ENCODE assay signal across 9 cellular contexts in the genomic region with DNA sequence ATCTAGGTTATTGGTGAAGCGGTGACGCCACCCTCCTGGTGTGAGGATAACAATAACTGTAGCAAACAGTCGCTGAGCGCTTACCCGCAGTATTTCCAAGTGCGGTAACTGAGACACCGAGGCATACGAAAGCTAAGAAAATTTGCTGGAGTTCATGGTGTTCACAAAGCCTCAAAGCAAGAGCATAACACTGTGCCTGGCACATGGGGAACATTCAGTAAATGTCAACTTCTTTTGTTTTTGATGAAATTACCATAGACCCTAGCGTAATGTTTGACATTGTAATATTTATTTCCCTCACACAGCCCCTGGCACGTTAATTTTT. TPM values are rescaled to one million over a fixed set of nuclear protein-coding genes. Genes with fewer than 3 reads are reported as not detected.
A peak's percentile ranks its signal among the peaks of the same experiment; 100 is the strongest.
DNase-seq lines count a peak whose midpoint lies in the region; ATAC-seq and TF ChIP-seq lines count a peak whose summit lies in the region.
"Had no signal": no experiment of that assay in that cellular context is flagged by ENCODE, and none has a peak within 500 bp of the region (broad histone marks: within the 10 kb centered on the region; RNA-seq: fewer than 3 reads in every experiment).

No MANE protein-coding gene starts in this region.

- DNase-seq in CD8-positive, alpha-beta memory T cell = no peak
- DNase-seq in Panc1 (ENCODE audit: low read depth, low spot score) (no peak), epithelial cell of prostate (ENCODE audit: low read depth, low spot score) (no peak), osteoblast (ENCODE audit: insufficient read length, low spot score, missing footprints) (no peak), NOMO-1 (lab: John Stamatoyannopoulos, UW; ENCODE audit: unreplicated experiment in 2 of 2) (no peak), head of caudate nucleus (no peak), GM13976 (ENCODE audit: low spot score) (no peak)

- peak overlapping the region; percentile 81 to 94 (median 90) for H3K4me3 Mint-ChIP-seq in CD8-positive, alpha-beta memory T cell

- H2AFZ ChIP-seq in osteoblast (ENCODE audit: low read length) = peak overlapping the region; percentile 99

- H3K27me3 Mint-ChIP-seq in CD8-positive, alpha-beta memory T cell = no peaks in the 10 kb centered on the region

- H3K79me2 ChIP-seq in osteoblast (ENCODE audit: insufficient read depth, low read length) = peaks cover 8% of the 10 kb centered on the region

- CTCF ChIA-PET in CD8-positive, alpha-beta memory T cell (lab: Charles Lee) = interaction anchor here (1.0 kb wide), 1 partner anchor 210 kb away, joined by 3 read pairs; no protein-coding TSS in a partner anchor
- CTCF ChIA-PET in Panc1 (lab: Charles Lee) = interaction anchor here (0.6 kb wide), 1 partner anchor 677 kb away, joined by 12 read pairs; no protein-coding TSS in a partner anchor

- peak overlapping the region; percentile 98 for H3K4me3 ChIP-seq in CD8-positive, alpha-beta memory T cell (ENCODE audit: low read length)
- H3K4me3 ChIP-seq in Panc1 (ENCODE audit: low read depth in 2 of 2, low read length in 2 of 2) (peak overlapping the region; percentile 65 to 71), osteoblast (ENCODE audit: insufficient read depth, low read length) (peak overlapping the region; percentile 89)

- H3K9me3 Mint-ChIP-seq in CD8-positive, alpha-beta memory T cell = no peaks in the 10 kb centered on the region

- no peak for TF ChIP-seq CTCF in Panc1 (IDR thresholded peaks at IDR 0.05)
- TF ChIP-seq CTCF in osteoblast (IDR thresholded peaks at IDR 0.05; ENCODE audit: extremely low read depth, low read depth, low read length) = no peak
- no peak for TF ChIP-seq CTCF in GM13976 (IDR thresholded peaks at IDR 0.05; ENCODE audit: borderline replicate concordance, control extremely low read depth, extremely low read depth, insufficient read depth, missing control alignments)

- POLR2A ChIA-PET in CD8-positive, alpha-beta memory T cell (lab: Charles Lee) = no interaction called here
- POLR2A ChIA-PET in Panc1 (lab: Charles Lee) = interaction anchor here (0.6 kb wide), 1 partner anchor 229 kb away, joined by 3 read pairs; no protein-coding TSS in a partner anchor

- H3K27ac ChIP-seq in CD8-positive, alpha-beta memory T cell (ENCODE audit: low read depth, low read length) = peak overlapping the region; percentile 91
- H3K27ac ChIP-seq in Panc1 (ENCODE audit: low read length) (peak overlapping the region; percentile 99), epithelial cell of prostate (peak overlapping the region; percentile 64), osteoblast (ENCODE audit: low read depth, low read length) (peak overlapping the region; percentile 92)

- H3K4me2 ChIP-seq in osteoblast (ENCODE audit: insufficient read depth, low read length) = peak overlapping the region; percentile 98

- H3K36me3 ChIP-seq in CD8-positive, alpha-beta memory T cell (ENCODE audit: insufficient read depth, low read length) = no peaks in the 10 kb centered on the region
- H3K36me3 ChIP-seq in Panc1 (ENCODE audit: control insufficient read depth, insufficient read depth, low read length) = peaks cover 9% of the 10 kb centered on the region
- H3K36me3 ChIP-seq in osteoblast (ENCODE audit: insufficient read depth, low read length) = no peaks in the 10 kb centered on the region

- peaks cover 21 to 34% (median 31%) of the 10 kb centered on the region in 3 donors for H3K4me1 Mint-ChIP-seq in CD8-positive, alpha-beta memory T cell

- ATAC-seq in Panc1 (no peak), HG03520 (IDR thresholded peaks at IDR 0.05; ENCODE audit: unreplicated experiment) (no peak)

- no peaks in the 10 kb centered on the region for H4K20me1 ChIP-seq in osteoblast (ENCODE audit: insufficient read depth, low read length)

- peaks cover 17% of the 10 kb centered on the region for H3K4me1 ChIP-seq in CD8-positive, alpha-beta memory T cell (ENCODE audit: insufficient read depth, low read length)
- peaks cover 6% of the 10 kb centered on the region for H3K4me1 ChIP-seq in Panc1 (ENCODE audit: control insufficient read depth, insufficient read depth, low read length)
- peaks cover 13% of the 10 kb centered on the region for H3K4me1 ChIP-seq in osteoblast (ENCODE audit: insufficient read depth, low read length)

- peaks cover 0 to 24% (median 2%) of the 10 kb centered on the region in 3 donors for H3K36me3 Mint-ChIP-seq in CD8-positive, alpha-beta memory T cell

- in situ Hi-C loops in Panc1 (cut with HindIII; ENCODE audit: low pct_unique_long_range_greater_than_20kb, low sequenced_read_pairs) (no loop called here), GM13976 (cut with MboI; ENCODE audit: low sequenced_read_pairs, unreplicated experiment) (no loop called here)

- TSS peak; percentile 92 for BruUV-seq in Panc1 (replicated peaks; lab: Mats Ljungman, UMichigan)

- no peaks in the 10 kb centered on the region for H3K9me3 ChIP-seq in CD8-positive, alpha-beta memory T cell (ENCODE audit: low read length)
- H3K9me3 ChIP-seq in Panc1 (ENCODE audit: control insufficient read depth, insufficient read depth, low read depth, low read length) = no peaks in the 10 kb centered on the region
- no peaks in the 10 kb centered on the region for H3K9me3 ChIP-seq in osteoblast (ENCODE audit: low read depth, low read length)

- H3K27me3 ChIP-seq in CD8-positive, alpha-beta memory T cell (ENCODE audit: insufficient read depth, low read length, poor library complexity, severe bottlenecking) = no peaks in the 10 kb centered on the region
- H3K27me3 ChIP-seq in Panc1 (ENCODE audit: control insufficient read depth, insufficient read depth, low read length) (no peaks in the 10 kb centered on the region), osteoblast (ENCODE audit: insufficient read depth, low read length) (no peaks in the 10 kb centered on the region)

- H3K27ac Mint-ChIP-seq in CD8-positive, alpha-beta memory T cell = peak overlapping the region; percentile 82 to 99 (median 92)

- intact Hi-C loops in Panc1 (cut with micrococcal nuclease; ENCODE audit: unreplicated experiment) (no loop called here), head of caudate nucleus (cut with DNase I) (loop anchor here (10.0 kb wide), 1 partner anchor 214 kb away; no protein-coding TSS in a partner anchor)

RNA-seq across cellular contexts. Expression of a gene that starts 0.8 kb away (rescaled TPM):
- total RNA-seq in CD8-positive, alpha-beta memory T cell = 10 to 100 TPM; 34.9 to 39.7 TPM
- 26.6 TPM for polyA plus RNA-seq in CD8-positive, alpha-beta memory T cell
- 20.9 TPM for total RNA-seq in Panc1 (2021; ENCODE audit: unreplicated experiment)
- 9.8 TPM for polyA plus RNA-seq in Panc1 (2012; ENCODE audit: insufficient read length)
- 20.3 and 24.5 TPM in 2 replicates for total RNA-seq in osteoblast

RNA-seq across cellular contexts. Expression of a gene that starts 12.1 kb away (rescaled TPM):
- total RNA-seq in CD8-positive, alpha-beta memory T cell = 1 to 10 TPM; 8.7 to 8.8 TPM
- polyA plus RNA-seq in CD8-positive, alpha-beta memory T cell = not detected
- total RNA-seq in Panc1 (2021; ENCODE audit: unreplicated experiment) (1.1 TPM), osteoblast (1.8 and 8.3 TPM in 2 replicates)
- polyA plus RNA-seq in Panc1 (2012; ENCODE audit: insufficient read length) = not detected
- total RNA-seq: renal cortical epithelial cell had no signal
